15 cellular contexts compared by ENCODE assay signal in the genomic region with DNA sequence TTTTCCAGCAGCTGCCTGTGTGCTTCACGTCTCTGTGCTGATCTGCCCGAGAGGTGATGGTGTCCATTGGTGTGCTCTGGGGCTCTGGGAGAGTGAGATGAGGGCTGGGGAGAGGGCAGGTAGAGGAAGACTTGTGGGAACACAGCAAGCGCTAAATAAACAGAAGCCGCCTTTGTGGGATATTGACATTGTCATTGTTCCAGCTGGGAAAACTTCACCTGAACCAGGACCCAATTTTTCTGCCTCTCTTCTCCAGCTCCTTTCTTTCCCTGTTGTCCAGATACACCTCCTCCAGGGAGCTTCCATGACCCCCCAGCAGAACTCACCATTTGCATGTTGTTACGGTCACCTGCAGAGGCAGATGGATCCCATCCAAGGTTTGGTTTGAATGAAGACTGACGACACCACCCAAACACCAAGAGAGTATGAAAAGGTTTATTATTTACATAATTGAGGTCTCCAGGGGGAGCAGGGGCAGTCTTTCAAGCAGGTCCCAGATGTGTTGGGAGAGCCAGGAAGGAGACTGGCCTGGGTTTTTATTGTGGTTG. TPM values are rescaled to one million over a fixed set of nuclear protein-coding genes. Genes with fewer than 3 reads are reported as not detected.
DNase-seq lines count a peak whose midpoint lies in the region; ATAC-seq, FAIRE-seq and TF ChIP-seq lines count a peak whose summit lies in the region.
"Had no signal": no experiment of that assay in that cellular context is flagged by ENCODE, and none has a peak within 500 bp of the region (broad histone marks: within the 10 kb centered on the region; RNA-seq: fewer than 3 reads in every experiment).

No MANE protein-coding gene starts in this region.

- 20 to 37% methylated on average over 6 of the region's 6 CpGs for WGBS in body of pancreas, 2 donors

- intact Hi-C loops in body of pancreas (cut with DNase I) = no loop called here

- no peaks in the 10 kb centered on the region for H3K27me3 Mint-ChIP-seq in osteocyte (ENCODE audit: unreplicated experiment)

- FAIRE-seq in D721Med (lab: Jason Lieb, UNC) = no peak
- FAIRE-seq: A204.1, GM12892 had no signal

- peak overlapping the region; percentile 96 for H3K27ac Mint-ChIP-seq in osteocyte (ENCODE audit: unreplicated experiment)

- DNase-seq in NCI-H2107 treated with DMSO at 0.1 percent for 48 hours (lab: John Stamatoyannopoulos, UW; ENCODE audit: unreplicated experiment) (peak; percentile 78), NCI-H2107 (lab: John Stamatoyannopoulos, UW) (no peak), NCI-H2081 treated with DMSO at 0.1 percent for 48 hours (lab: John Stamatoyannopoulos, UW) (peak; percentile 24), body of pancreas (no peak), osteocyte (ENCODE audit: extremely low spot score, unreplicated experiment) (no peak), D721Med (ENCODE audit: insufficient read length, low spot score) (no peak), NCI-H2227 (lab: John Stamatoyannopoulos, UW; ENCODE audit: unreplicated experiment) (no peak)
- DNase-seq: activated naive CD8-positive, alpha-beta T cell treated with anti-CD3 and anti-CD28 coated beads, Interleukin-2, amount 50 U/mL, for 24 hours; DMS79 treated with DMSO at 0.1 percent for 48 hours had no signal

- H3K4me3 ChIP-seq in body of pancreas = no peak overlapping the region
- H3K4me3 ChIP-seq: neural progenitor cell had no signal

- TF ChIP-seq POLR2A in body of pancreas (IDR thresholded peaks at IDR 0.05) = no peak

- H3K36me3 Mint-ChIP-seq in osteocyte (ENCODE audit: unreplicated experiment) = no peaks in the 10 kb centered on the region
- H3K36me3 Mint-ChIP-seq: neural progenitor cell had no signal

- peaks cover 69% of the 10 kb centered on the region for H3K4me1 Mint-ChIP-seq in osteocyte (ENCODE audit: unreplicated experiment)

- TF ChIP-seq CTCF in body of pancreas (IDR thresholded peaks at IDR 0.05) (no peak), osteocyte (IDR thresholded peaks at IDR 0.05) (no peak), D721Med (IDR thresholded peaks at IDR 0.05; ENCODE audit: insufficient read depth, missing control alignments) (no peak)

- H3K27me3 ChIP-seq in body of pancreas = no peaks in the 10 kb centered on the region

- H3K9me3 Mint-ChIP-seq in osteocyte (ENCODE audit: unreplicated experiment) = no peaks in the 10 kb centered on the region
- H3K9me3 Mint-ChIP-seq: activated naive CD8-positive, alpha-beta T cell treated with anti-CD3 and anti-CD28 coated beads, Interleukin-2, amount 50 U/mL, for 24 hours; neural progenitor cell had no signal

- H3K4me1 ChIP-seq in body of pancreas = peaks cover 56% of the 10 kb centered on the region

- no peaks in the 10 kb centered on the region for H3K9me3 ChIP-seq in body of pancreas

- H3K36me3 ChIP-seq in body of pancreas (replicated peaks in 1 of 2; ENCODE audit: insufficient read depth in 1 of 2, low read depth in 2 of 2) = no peaks in the 10 kb centered on the region
- H3K36me3 ChIP-seq: neural progenitor cell had no signal

- peak overlapping the region; percentile 8 to 97 (median 46) for H3K27ac ChIP-seq in body of pancreas
- H3K27ac ChIP-seq: neural progenitor cell had no signal

- ATAC-seq in body of pancreas = no peak
- ATAC-seq in GM21360 (IDR thresholded peaks at IDR 0.05; ENCODE audit: unreplicated experiment) = no peak

- H3K4me3 Mint-ChIP-seq in osteocyte (ENCODE audit: unreplicated experiment) = no peak overlapping the region

RNA-seq across cellular contexts. Expression of a gene that starts 3.6 kb away (rescaled TPM):
- 10 to 100 TPM; 31.0 to 36.3 TPM for total RNA-seq in body of pancreas
- 201 and 221 TPM in 2 replicates for total RNA-seq in osteocyte

RNA-seq across cellular contexts. Expression of a gene that starts 42.8 kb away (rescaled TPM):
- total RNA-seq in body of pancreas (100 to 1,000 TPM in 1 of 2 donors, 10 to 100 TPM in 1; 27.0 to 119 TPM), osteocyte (66.2 and 67.0 TPM in 2 replicates)

RNA-seq across cellular contexts. Expression of a gene that starts 57.3 kb away (rescaled TPM):
- total RNA-seq in body of pancreas (not detected), osteocyte (not detected in 2 replicates)
- total RNA-seq: dermis blood vessel endothelial cell; T-helper 2 cell treated with Interferon-gamma antibody and Interleukin-4, amounts not matched to agents 100 ng/mL and 5 ng/mL, for 36 hours had no signal

Comparison
In these comparisons a context has a peak if more than half of its experiments do, and no peak if none do; other contexts are left out.
1. DNase-seq: peak in NCI-H2107 treated with DMSO at 0.1 percent for 48 hours (single experiment) and NCI-H2081 treated with DMSO at 0.1 percent for 48 hours (single experiment); none in NCI-H2107 (single experiment), body of pancreas (0 of 4), osteocyte (single experiment), D721Med (single experiment) and NCI-H2227 (single experiment).